ENCODE assay signal across 21 cellular contexts in genomic region chr3:23665741-23666140, GRCh38.
DNase-seq lines count a peak whose midpoint lies in the region; ATAC-seq, FAIRE-seq and TF ChIP-seq lines count a peak whose summit lies in the region.
"Had no signal": no experiment of that assay in that cellular context is flagged by ENCODE, and none has a peak within 500 bp of the region (broad histone marks: within the 10 kb centered on the region; RNA-seq: fewer than 3 reads in every experiment).

No MANE protein-coding gene starts in this region.

- peaks cover 35% of the 10 kb centered on the region for H3K4me1 ChIP-seq in GM23248 (ENCODE audit: insufficient read depth)
- peaks cover 69% of the 10 kb centered on the region for H3K4me1 ChIP-seq in PC-3 (ENCODE audit: insufficient read depth, low read length)
- H3K4me1 ChIP-seq: BE2C, HAP-1 had no signal

- POLR2A ChIA-PET in PC-3 (lab: Charles Lee; ENCODE audit: unreplicated experiment): no interaction called here

- H2AFZ ChIP-seq in GM23248 (no peak overlapping the region), PC-3 (ENCODE audit: low read length) (no peak overlapping the region)

- intact Hi-C loops in PC-3 (cut with micrococcal nuclease): loop anchor here (5.0 kb wide), 2 partner anchors 142 to 343 kb away; partner anchors contain the start of gene UBE2E1

- peaks cover 30% of the 10 kb centered on the region for H3K27me3 Mint-ChIP-seq in T-helper 17 cell

- H3K4me3 Mint-ChIP-seq in T-helper 17 cell: no peak overlapping the region
- H3K4me3 Mint-ChIP-seq: CD4-positive, CD25-positive, alpha-beta regulatory T cell had no signal

- FAIRE-seq in GM12892 (lab: Jason Lieb, UNC): no peak
- FAIRE-seq: A204.1 had no signal

- H3K36me3 Mint-ChIP-seq in T-helper 17 cell (ENCODE audit: low read depth): no peaks in the 10 kb centered on the region
- H3K36me3 Mint-ChIP-seq: CD4-positive, CD25-positive, alpha-beta regulatory T cell had no signal

- no peaks in the 10 kb centered on the region for H3K27me3 ChIP-seq in GM23248 (replicated peaks; ENCODE audit: insufficient read depth)
- no peaks in the 10 kb centered on the region for H3K27me3 ChIP-seq in PC-3 (ENCODE audit: low read length)
- H3K27me3 ChIP-seq in brain microvascular endothelial cell (replicated peaks): no peaks in the 10 kb centered on the region
- H3K27me3 ChIP-seq: BE2C had no signal

- H3K79me2 ChIP-seq in GM23248 (ENCODE audit: insufficient read depth) (no peaks in the 10 kb centered on the region), PC-3 (ENCODE audit: low read length) (no peaks in the 10 kb centered on the region)

- in situ Hi-C loops in GM23248 (cut with MboI): no loop called here
- in situ Hi-C loops in brain microvascular endothelial cell (cut with HindIII; ENCODE audit: low pct_ligation_motif_present, low sequenced_read_pairs): no loop called here

- peak; percentile 60 for DNase-seq in GM23248
- peak; percentile 78 for DNase-seq in PC-3
- DNase-seq in brain microvascular endothelial cell: peak; percentile 31
- peak; percentile 68 for DNase-seq in iris pigment epithelial cell (ENCODE audit: low read depth)
- no peak for DNase-seq in T-helper 17 cell
- DNase-seq in GM12892 (ENCODE audit: insufficient read length): no peak
- DNase-seq: BE2C; CD4-positive, CD25-positive, alpha-beta regulatory T cell; COR-L47; DMS 273 treated with DMSO at 0.1 percent for 48 hours; DND-41; GDM1; NCI-H1417; NCI-H187; NCI-H2107; NCI-H226; NCI-H524; NCI-H82 had no signal

- CTCF ChIA-PET in PC-3 (lab: Charles Lee): no interaction called here

- H4K20me1 ChIP-seq in GM23248 (ENCODE audit: insufficient read depth): no peaks in the 10 kb centered on the region
- H4K20me1 ChIP-seq in PC-3 (ENCODE audit: low read length): no peaks in the 10 kb centered on the region

- no peak overlapping the region for H3K9ac ChIP-seq in GM23248
- no peak overlapping the region for H3K9ac ChIP-seq in PC-3 (ENCODE audit: low read length)

- H3F3A ChIP-seq in GM23248 (ENCODE audit: insufficient read depth): peaks cover 27% of the 10 kb centered on the region
- peaks cover 9% of the 10 kb centered on the region for H3F3A ChIP-seq in PC-3 (ENCODE audit: low read length, unreplicated experiment)

- ATAC-seq in PC-3 (no peak), GM19452 (IDR thresholded peaks at IDR 0.05; ENCODE audit: unreplicated experiment) (no peak), T-helper 17 cell (no peak)

- H3K27ac ChIP-seq in GM23248: no peak overlapping the region
- H3K27ac ChIP-seq in PC-3 (ENCODE audit: low read length): 0 out of 2 replicates have a peak overlapping the region, but pooled peaks have one; percentile 14
- no peak overlapping the region for H3K27ac ChIP-seq in brain microvascular endothelial cell

- no peak for TF ChIP-seq POLR2A in GM12892 (IDR thresholded peaks at IDR 0.05; ENCODE audit: low read depth, low read length)

- H3K4me2 ChIP-seq in GM23248 (ENCODE audit: unreplicated experiment): no peak overlapping the region
- H3K4me2 ChIP-seq in PC-3 (ENCODE audit: low read length): peak overlapping the region; percentile 16; the same call in 1 of the 2 replicates

- WGBS in GM23248 (ENCODE audit: low coverage in 1 of 2, low lambda C conversion rate in 2 of 2, missing lambda C conversion rate in 2 of 2), 2 experiments: 64 to 75% methylated on average over 1 of the region's 1 CpG

- TF ChIP-seq CTCF in PC-3 (conservative IDR thresholded peaks at IDR 0.05; ENCODE audit: low read depth, low read length): no peak
- TF ChIP-seq CTCF in brain microvascular endothelial cell (IDR thresholded peaks at IDR 0.05; ENCODE audit: low read depth, low read length, missing control alignments): no peak

- no peak overlapping the region for H3K4me3 ChIP-seq in GM23248
- no peak overlapping the region for H3K4me3 ChIP-seq in PC-3 (ENCODE audit: low read length)
- no peak overlapping the region for H3K4me3 ChIP-seq in brain microvascular endothelial cell (ENCODE audit: low read depth, low read length)
- H3K4me3 ChIP-seq: HAP-1 had no signal

- peaks cover 8% of the 10 kb centered on the region for H3K4me1 Mint-ChIP-seq in T-helper 17 cell
- H3K4me1 Mint-ChIP-seq: CD4-positive, CD25-positive, alpha-beta regulatory T cell had no signal

- H3K9me2 ChIP-seq in GM23248 (ENCODE audit: insufficient read depth) (no peaks in the 10 kb centered on the region), PC-3 (replicated peaks; ENCODE audit: low read length) (no peaks in the 10 kb centered on the region)

- H3K9me3 ChIP-seq in GM23248 (ENCODE audit: low read depth) (no peaks in the 10 kb centered on the region), PC-3 (ENCODE audit: low read length) (no peaks in the 10 kb centered on the region), T-helper 17 cell (ENCODE audit: control insufficient read depth, low read length, poor library complexity, severe bottlenecking) (no peaks in the 10 kb centered on the region)
- H3K9me3 ChIP-seq: BE2C, HAP-1 had no signal

- H3K27ac Mint-ChIP-seq in T-helper 17 cell: no peak overlapping the region
- H3K27ac Mint-ChIP-seq: CD4-positive, CD25-positive, alpha-beta regulatory T cell had no signal

- no TSS peak for BruUV-seq in PC-3 (replicated peaks; lab: Mats Ljungman, UMichigan)

- no peaks in the 10 kb centered on the region for H3K36me3 ChIP-seq in GM23248 (ENCODE audit: low read depth)
- H3K36me3 ChIP-seq in PC-3 (ENCODE audit: low read depth, low read length): no peaks in the 10 kb centered on the region
- no peaks in the 10 kb centered on the region for H3K36me3 ChIP-seq in brain microvascular endothelial cell (replicated peaks)
- H3K36me3 ChIP-seq: BE2C, HAP-1 had no signal

Comparison
In these comparisons a context has a peak if more than half of its experiments do, and no peak if none do; other contexts are left out.
1. DNase-seq: peak in GM23248 (single experiment), PC-3 (single experiment), brain microvascular endothelial cell (single experiment) and iris pigment epithelial cell (single experiment); none in T-helper 17 cell (0 of 3) and GM12892 (single experiment).